1 cellular context compared by ENCODE assay signal in the genomic region with DNA sequence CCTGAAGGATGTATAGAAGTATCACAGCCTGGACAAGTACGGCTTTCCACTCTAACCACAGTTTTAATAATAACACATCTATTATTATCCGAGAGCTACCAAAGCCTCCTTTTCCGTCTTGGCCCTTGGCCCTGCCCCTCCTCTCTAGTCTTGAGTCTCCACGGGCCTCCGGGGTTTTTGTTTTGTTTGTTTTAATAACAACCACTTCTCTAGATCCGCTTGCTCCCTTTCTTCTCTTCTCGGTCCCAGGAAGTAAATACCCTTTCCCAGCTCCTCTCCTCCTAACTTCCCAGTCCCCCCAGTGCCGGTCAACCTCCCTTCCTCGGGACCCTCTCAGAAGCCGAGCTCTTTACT.
TF ChIP-seq lines count a peak whose summit lies in the region.

No MANE protein-coding gene starts in this region.

TF ChIP-seq in endothelial cell of umbilical vein, 7 proteins besides CTCF, POLR2A, EP300 and RAD21:
- no peak for TF ChIP-seq JUN (IDR thresholded peaks at IDR 0.05; ENCODE audit: borderline replicate concordance, insufficient read depth, insufficient read length, low read depth)
- TF ChIP-seq POLR2AphosphoS5 (IDR thresholded peaks at IDR 0.05; ENCODE audit: insufficient read depth, low read depth, low read length), result no peak
- no peak for TF ChIP-seq GATA2 (IDR thresholded peaks at IDR 0.05; ENCODE audit: insufficient read depth, insufficient read length, low read depth, low read length)
- TF ChIP-seq EZH2 (IDR thresholded peaks at IDR 0.05; ENCODE audit: borderline replicate concordance, low read depth, low read length, severe bottlenecking), result no peak
- no peak for TF ChIP-seq FOS (IDR thresholded peaks at IDR 0.05; ENCODE audit: borderline replicate concordance, insufficient read depth, low read length)
- no peak for TF ChIP-seq MYC (IDR thresholded peaks at IDR 0.05; ENCODE audit: low read depth, low read length)
- TF ChIP-seq, protein P1, sequence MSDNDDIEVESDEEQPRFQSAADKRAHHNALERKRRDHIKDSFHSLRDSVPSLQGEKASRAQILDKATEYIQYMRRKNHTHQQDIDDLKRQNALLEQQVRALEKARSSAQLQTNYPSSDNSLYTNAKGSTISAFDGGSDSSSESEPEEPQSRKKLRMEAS (IDR thresholded peaks at IDR 0.05; ENCODE audit: insufficient read depth, insufficient read length), result no peak
TF ChIP-seq in endothelial cell of umbilical vein: peak in this region for 0.
